Comparison of ENCODE assay signal across 1 cellular context in the genomic region with DNA sequence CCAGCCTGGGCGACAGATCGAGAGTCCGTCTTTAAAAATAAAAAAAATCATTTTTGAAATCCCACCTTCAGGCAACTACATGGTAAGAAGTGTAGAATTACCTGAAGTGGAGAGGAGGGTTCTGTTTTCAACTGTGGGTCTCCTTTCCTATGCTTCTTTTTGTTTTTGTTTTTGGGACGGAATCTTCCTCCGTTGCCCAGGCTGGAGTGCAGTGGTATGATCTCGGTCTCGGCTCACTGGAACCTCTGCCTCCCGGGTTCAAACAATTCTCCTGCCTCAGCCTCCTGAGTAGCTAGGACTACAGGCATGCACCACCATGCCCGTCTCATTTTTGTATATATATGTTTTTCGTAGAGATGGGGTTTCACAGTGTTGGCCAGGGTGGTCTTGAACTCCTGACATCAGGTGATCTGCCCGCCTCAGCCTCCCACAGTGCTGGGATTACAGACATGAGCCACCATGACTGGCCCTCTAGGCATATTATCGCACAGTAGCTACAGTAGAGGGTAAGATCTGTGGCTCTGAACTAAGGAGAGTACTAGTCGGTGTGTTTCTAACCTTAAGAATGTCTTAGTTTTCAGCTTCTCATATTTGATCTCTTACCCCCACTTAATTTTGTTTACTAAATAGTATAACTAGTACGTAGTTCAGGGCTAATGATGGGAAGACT.
TF ChIP-seq lines count a peak whose summit lies in the region.

No MANE protein-coding gene starts in this region.

TF ChIP-seq in GM12878, 131 proteins besides CTCF, POLR2A, EP300 and RAD21:
- 0 out of 2 replicates have a peak, but pooled peaks have one; percentile 32 for TF ChIP-seq POLR2AphosphoS5 (IDR thresholded peaks at IDR 0.05; ENCODE audit: low read length)
- TF ChIP-seq SRF (IDR thresholded peaks at IDR 0.05; ENCODE audit: low read depth in 2 of 2, low read length in 2 of 2), result no peak
- TF ChIP-seq, protein P1, sequence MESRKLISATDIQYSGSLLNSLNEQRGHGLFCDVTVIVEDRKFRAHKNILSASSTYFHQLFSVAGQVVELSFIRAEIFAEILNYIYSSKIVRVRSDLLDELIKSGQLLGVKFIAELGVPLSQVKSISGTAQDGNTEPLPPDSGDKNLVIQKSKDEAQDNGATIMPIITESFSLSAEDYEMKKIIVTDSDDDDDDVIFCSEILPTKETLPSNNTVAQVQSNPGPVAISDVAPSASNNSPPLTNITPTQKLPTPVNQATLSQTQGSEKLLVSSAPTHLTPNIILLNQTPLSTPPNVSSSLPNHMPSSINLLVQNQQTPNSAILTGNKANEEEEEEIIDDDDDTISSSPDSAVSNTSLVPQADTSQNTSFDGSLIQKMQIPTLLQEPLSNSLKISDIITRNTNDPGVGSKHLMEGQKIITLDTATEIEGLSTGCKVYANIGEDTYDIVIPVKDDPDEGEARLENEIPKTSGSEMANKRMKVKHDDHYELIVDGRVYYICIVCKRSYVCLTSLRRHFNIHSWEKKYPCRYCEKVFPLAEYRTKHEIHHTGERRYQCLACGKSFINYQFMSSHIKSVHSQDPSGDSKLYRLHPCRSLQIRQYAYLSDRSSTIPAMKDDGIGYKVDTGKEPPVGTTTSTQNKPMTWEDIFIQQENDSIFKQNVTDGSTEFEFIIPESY (IDR thresholded peaks at IDR 0.05), result no peak
- TF ChIP-seq, protein P2, sequence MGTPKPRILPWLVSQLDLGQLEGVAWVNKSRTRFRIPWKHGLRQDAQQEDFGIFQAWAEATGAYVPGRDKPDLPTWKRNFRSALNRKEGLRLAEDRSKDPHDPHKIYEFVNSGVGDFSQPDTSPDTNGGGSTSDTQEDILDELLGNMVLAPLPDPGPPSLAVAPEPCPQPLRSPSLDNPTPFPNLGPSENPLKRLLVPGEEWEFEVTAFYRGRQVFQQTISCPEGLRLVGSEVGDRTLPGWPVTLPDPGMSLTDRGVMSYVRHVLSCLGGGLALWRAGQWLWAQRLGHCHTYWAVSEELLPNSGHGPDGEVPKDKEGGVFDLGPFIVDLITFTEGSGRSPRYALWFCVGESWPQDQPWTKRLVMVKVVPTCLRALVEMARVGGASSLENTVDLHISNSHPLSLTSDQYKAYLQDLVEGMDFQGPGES (IDR thresholded peaks at IDR 0.05), result no peak
- TF ChIP-seq HCFC1 (IDR thresholded peaks at IDR 0.05; ENCODE audit: low read length), result no peak
TF ChIP-seq in GM12878: peak in this region for 1.
